ENCODE assay signal across 8 cellular contexts in genomic region chr17:36721560-36722120, GRCh38.
DNase-seq lines count a peak whose midpoint lies in the region; TF ChIP-seq lines count a peak whose summit lies in the region.

No MANE protein-coding gene starts in this region.

- 16 to 28% (median 20%) methylated on average over 8 of the region's 8 CpGs for WGBS in spleen, 5 donors

- peak overlapping the region; percentile 52 to 87 (median 80) for H3K27ac ChIP-seq in spleen

- TF ChIP-seq CTCF in epithelial cell of proximal tubule (conservative IDR thresholded peaks at IDR 0.05; ENCODE audit: low read depth, low read length) (no peak), spleen (IDR thresholded peaks at IDR 0.05 in 8 of 11, conservative IDR thresholded peaks at IDR 0.05 in 3 of 11) (no peak)

- peaks cover 51% of the 10 kb centered on the region for H3K4me1 Mint-ChIP-seq in activated CD4-positive, alpha-beta T cell treated with anti-CD3 and anti-CD28 coated beads, Interleukin-2, amount 10 ng/mL, durations not matched to agents 7 days and 5 days

- H3K4me3 Mint-ChIP-seq in activated CD4-positive, alpha-beta T cell treated with anti-CD3 and anti-CD28 coated beads, Interleukin-2, amount 10 ng/mL, durations not matched to agents 7 days and 5 days: peak overlapping the region; percentile 68

- H3K9me3 Mint-ChIP-seq in activated CD4-positive, alpha-beta T cell treated with anti-CD3 and anti-CD28 coated beads, Interleukin-2, amount 10 ng/mL, durations not matched to agents 7 days and 5 days: no peaks in the 10 kb centered on the region

- H3K4me3 ChIP-seq in epithelial cell of proximal tubule (ENCODE audit: low read depth, low read length) (peak overlapping the region; percentile 37), spleen (peak overlapping the region; percentile 20 to 69 (median 42))

- CTCF ChIA-PET in activated CD4-positive, alpha-beta T cell treated with anti-CD3 and anti-CD28 coated beads, Interleukin-2, amount 10 ng/mL, durations not matched to agents 7 days and 5 days (lab: Charles Lee): no interaction called here

- H3K27ac Mint-ChIP-seq in activated CD4-positive, alpha-beta T cell treated with anti-CD3 and anti-CD28 coated beads, Interleukin-2, amount 10 ng/mL, durations not matched to agents 7 days and 5 days: peak overlapping the region; percentile 97

- H3K9me3 ChIP-seq in spleen: no peaks in the 10 kb centered on the region

- peak; percentile 8 for DNase-seq in activated CD4-positive, alpha-beta T cell treated with anti-CD3 and anti-CD28 coated beads, Interleukin-2, amount 10 ng/mL, durations not matched to agents 7 days and 5 days
- no peak for DNase-seq in activated CD4-positive, alpha-beta T cell treated with anti-CD3 and anti-CD28 coated beads, Interleukin-2, amount 50 U/mL, for 48 hours
- DNase-seq in NCI-H774 (lab: John Stamatoyannopoulos, UW) (peak; percentile 79), epithelial cell of proximal tubule (ENCODE audit: low read depth) (no peak), spleen (no peak), SKM-1 treated with dmso at 0.1 percent for 144 hours (lab: John Stamatoyannopoulos, UW; ENCODE audit: unreplicated experiment) (no peak), cerebellar nuclear complex (lab: John Stamatoyannopoulos, UW) (no peak), DMS53 treated with DMSO at 0.1 percent for 48 hours (lab: John Stamatoyannopoulos, UW; ENCODE audit: unreplicated experiment) (no peak)

- intact Hi-C loops in spleen (cut with DNase I; ENCODE audit: low total_unique reads): no loop called here

- TF ChIP-seq POLR2A in spleen (IDR thresholded peaks at IDR 0.05): no peak

- H3K27me3 Mint-ChIP-seq in activated CD4-positive, alpha-beta T cell treated with anti-CD3 and anti-CD28 coated beads, Interleukin-2, amount 10 ng/mL, durations not matched to agents 7 days and 5 days: no peaks in the 10 kb centered on the region

- no peaks in the 10 kb centered on the region for H3K36me3 ChIP-seq in spleen

- peaks cover 0 to 42% (median 20%) of the 10 kb centered on the region in 6 donors for H3K4me1 ChIP-seq in spleen

- POLR2A ChIA-PET in activated CD4-positive, alpha-beta T cell treated with anti-CD3 and anti-CD28 coated beads, Interleukin-2, amount 10 ng/mL, durations not matched to agents 7 days and 5 days (lab: Charles Lee): no interaction called here

- H3K36me3 Mint-ChIP-seq in activated CD4-positive, alpha-beta T cell treated with anti-CD3 and anti-CD28 coated beads, Interleukin-2, amount 10 ng/mL, durations not matched to agents 7 days and 5 days (ENCODE audit: low read depth): no peaks in the 10 kb centered on the region

- H3K27me3 ChIP-seq in spleen (replicated peaks in 1 of 7): no peaks in the 10 kb centered on the region

Comparison
In these comparisons a context has a peak if more than half of its experiments do, and no peak if none do; other contexts are left out.
1. DNase-seq: peak in activated CD4-positive, alpha-beta T cell treated with anti-CD3 and anti-CD28 coated beads, Interleukin-2, amount 10 ng/mL, durations not matched to agents 7 days and 5 days (single experiment) and NCI-H774 (single experiment); none in activated CD4-positive, alpha-beta T cell treated with anti-CD3 and anti-CD28 coated beads, Interleukin-2, amount 50 U/mL, for 48 hours (0 of 2), epithelial cell of proximal tubule (single experiment), spleen (single experiment), SKM-1 treated with dmso at 0.1 percent for 144 hours (single experiment), cerebellar nuclear complex (0 of 2) and DMS53 treated with DMSO at 0.1 percent for 48 hours (single experiment).